Comparison of ENCODE assay signal across 24 cellular contexts in genomic region chr9:28503573-28503972, GRCh38.
"Had no signal": no experiment of that assay in that cellular context is flagged by ENCODE, and none has a peak within 500 bp of the region (broad histone marks: within the 10 kb centered on the region; RNA-seq: fewer than 3 reads in every experiment).

No MANE protein-coding gene starts in this region.

- DNase-seq: activated CD4-positive, alpha-beta T cell treated with anti-CD3 and anti-CD28 coated beads for 4 hours; activated CD8-positive, alpha-beta memory T cell treated with anti-CD3 and anti-CD28 coated beads, Interleukin-2, amount 50 U/mL, for 4 hours; activated CD8-positive, alpha-beta T cell treated with anti-CD3 and anti-CD28 coated beads for 36 hours; activated naive CD4-positive, alpha-beta T cell treated with anti-CD3 and anti-CD28 coated beads, Interleukin-2, amount 50 U/mL, for 16 hours; activated naive CD8-positive, alpha-beta T cell treated with anti-CD3 and anti-CD28 coated beads, Interleukin-2, amount 10 ng/mL, durations not matched to agents 7 days and 5 days; activated T-cell treated with anti-CD3 and anti-CD28 coated beads, Interleukin-2, amount 50 U/mL, for 72 hours; adrenal gland; anterior cingulate cortex; Karpas-422; NCI-H1092; NCI-H1417 treated with DMSO at 0.1 percent for 48 hours; NCI-H1694; NCI-H2029; NCI-H2107; NCI-H345; NCI-H510A; NCI-H526 treated with DMSO at 0.1 percent for 48 hours; PC-3; SHP77 treated with DMSO at 0.1 percent for 48 hours; T-cell; T-helper 2 cell; T1000 had no signal

- H3K4me1 Mint-ChIP-seq: activated naive CD8-positive, alpha-beta T cell treated with anti-CD3 and anti-CD28 coated beads, Interleukin-2, amount 10 ng/mL, durations not matched to agents 7 days and 5 days; T-cell had no signal

- H3K4me1 ChIP-seq: adrenal gland, breast epithelium had no signal

- H3K27ac Mint-ChIP-seq: activated CD8-positive, alpha-beta T cell treated with anti-CD3 and anti-CD28 coated beads for 36 hours; activated naive CD8-positive, alpha-beta T cell treated with anti-CD3 and anti-CD28 coated beads, Interleukin-2, amount 10 ng/mL, durations not matched to agents 7 days and 5 days; activated T-cell treated with anti-CD3 and anti-CD28 coated beads, Interleukin-2, amount 50 U/mL, for 72 hours; T-cell had no signal

- ATAC-seq: activated CD8-positive, alpha-beta T cell treated with anti-CD3 and anti-CD28 coated beads for 36 hours; activated T-cell treated with anti-CD3 and anti-CD28 coated beads, Interleukin-2, amount 50 U/mL, for 72 hours; PC-3; T-cell had no signal

- H3K9me3 Mint-ChIP-seq: activated CD8-positive, alpha-beta T cell treated with anti-CD3 and anti-CD28 coated beads for 36 hours; activated naive CD8-positive, alpha-beta T cell treated with anti-CD3 and anti-CD28 coated beads, Interleukin-2, amount 10 ng/mL, durations not matched to agents 7 days and 5 days had no signal

- H3K9me3 ChIP-seq: adrenal gland, breast epithelium had no signal

- H3K36me3 Mint-ChIP-seq: activated naive CD8-positive, alpha-beta T cell treated with anti-CD3 and anti-CD28 coated beads, Interleukin-2, amount 10 ng/mL, durations not matched to agents 7 days and 5 days; T-cell had no signal

- H3K27me3 Mint-ChIP-seq: activated CD8-positive, alpha-beta T cell treated with anti-CD3 and anti-CD28 coated beads for 36 hours; activated naive CD8-positive, alpha-beta T cell treated with anti-CD3 and anti-CD28 coated beads, Interleukin-2, amount 10 ng/mL, durations not matched to agents 7 days and 5 days; T-cell had no signal

- H3K36me3 ChIP-seq: adrenal gland had no signal

- H3K27me3 ChIP-seq: adrenal gland, breast epithelium had no signal

- H3K4me3 ChIP-seq: adrenal gland, breast epithelium had no signal

- H3K27ac ChIP-seq: adrenal gland, breast epithelium, VCaP had no signal

- H3K4me3 Mint-ChIP-seq: activated CD8-positive, alpha-beta T cell treated with anti-CD3 and anti-CD28 coated beads for 36 hours; activated naive CD8-positive, alpha-beta T cell treated with anti-CD3 and anti-CD28 coated beads, Interleukin-2, amount 10 ng/mL, durations not matched to agents 7 days and 5 days; activated T-cell treated with anti-CD3 and anti-CD28 coated beads, Interleukin-2, amount 50 U/mL, for 72 hours; T-cell had no signal
